In the genomic region with DNA sequence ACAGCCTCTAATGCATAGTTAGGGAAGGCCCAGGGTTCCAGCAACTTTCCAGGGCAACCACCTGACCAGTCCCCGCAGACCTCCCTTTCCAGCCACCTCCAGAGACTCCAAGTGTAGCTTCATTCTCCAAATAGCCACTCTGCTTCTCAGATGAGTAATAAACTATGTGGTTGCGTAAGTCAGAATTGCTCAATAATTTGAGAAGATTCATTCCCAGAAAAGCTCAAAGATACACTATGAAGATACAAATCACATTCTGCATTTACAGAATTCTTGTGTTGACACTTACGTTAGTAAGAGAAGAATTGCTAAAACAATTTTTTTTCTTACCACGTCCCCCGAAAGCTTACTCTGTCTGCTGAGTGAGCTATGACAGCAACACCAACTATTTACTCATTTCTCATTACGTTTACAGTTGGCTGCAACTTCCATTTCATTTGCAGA, we compare ENCODE assay signal across 2 cellular contexts.
A peak's percentile ranks its signal among the peaks of the same experiment; 100 is the strongest.
TF ChIP-seq lines count a peak whose summit lies in the region.

No MANE protein-coding gene starts in this region.

TF ChIP-seq in A549, 52 proteins besides CTCF, POLR2A, EP300 and RAD21 (continued from another document):
- peak; percentile 65 to 73; a peak in 4 of 5 replicates for TF ChIP-seq JUN (IDR thresholded peaks at IDR 0.05)
- TF ChIP-seq PHF8 (IDR thresholded peaks at IDR 0.05; ENCODE audit: borderline replicate concordance, low read depth) = no peak
- TF ChIP-seq NFE2L2 (conservative IDR thresholded peaks at IDR 0.05; ENCODE audit: low read length) = no peak
- no peak for TF ChIP-seq CBX8 (IDR thresholded peaks at IDR 0.05)

TF ChIP-seq in K562, 482 proteins besides CTCF, POLR2A, EP300 and RAD21 (continued from another document):
- TF ChIP-seq, protein P1, sequence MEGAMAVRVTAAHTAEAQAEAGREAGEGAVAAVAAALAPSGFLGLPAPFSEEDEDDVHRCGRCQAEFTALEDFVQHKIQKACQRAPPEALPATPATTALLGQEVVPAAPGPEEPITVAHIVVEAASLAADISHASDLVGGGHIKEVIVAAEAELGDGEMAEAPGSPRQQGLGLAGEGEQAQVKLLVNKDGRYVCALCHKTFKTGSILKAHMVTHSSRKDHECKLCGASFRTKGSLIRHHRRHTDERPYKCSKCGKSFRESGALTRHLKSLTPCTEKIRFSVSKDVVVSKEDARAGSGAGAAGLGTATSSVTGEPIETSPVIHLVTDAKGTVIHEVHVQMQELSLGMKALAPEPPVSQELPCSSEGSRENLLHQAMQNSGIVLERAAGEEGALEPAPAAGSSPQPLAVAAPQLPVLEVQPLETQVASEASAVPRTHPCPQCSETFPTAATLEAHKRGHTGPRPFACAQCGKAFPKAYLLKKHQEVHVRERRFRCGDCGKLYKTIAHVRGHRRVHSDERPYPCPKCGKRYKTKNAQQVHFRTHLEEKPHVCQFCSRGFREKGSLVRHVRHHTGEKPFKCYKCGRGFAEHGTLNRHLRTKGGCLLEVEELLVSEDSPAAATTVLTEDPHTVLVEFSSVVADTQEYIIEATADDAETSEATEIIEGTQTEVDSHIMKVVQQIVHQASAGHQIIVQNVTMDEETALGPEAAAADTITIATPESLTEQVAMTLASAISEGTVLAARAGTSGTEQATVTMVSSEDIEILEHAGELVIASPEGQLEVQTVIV (CRISPR knock-in tag; IDR thresholded peaks at IDR 0.05; ENCODE audit: borderline replicate concordance) = no peak
- TF ChIP-seq ZNF695 (CRISPR knock-in tag; IDR thresholded peaks at IDR 0.05) (no peak), TEAD4 (IDR thresholded peaks at IDR 0.05; ENCODE audit: low read length) (no peak), TEAD4 (CRISPR knock-in tag; IDR thresholded peaks at IDR 0.05; ENCODE audit: borderline replicate concordance) (no peak)
